Comparison of ENCODE assay signal across 1 cellular context in genomic region chrX:48573690-48574269, GRCh38.
TF ChIP-seq lines count a peak whose summit lies in the region.

No MANE protein-coding gene starts in this region.

TF ChIP-seq in K562, 482 proteins besides CTCF, POLR2A, EP300 and RAD21 (continues in another document):
- TF ChIP-seq ZBTB12 (CRISPR knock-in tag; IDR thresholded peaks at IDR 0.05) (peak; percentile 57), BACH1 (tag; IDR thresholded peaks at IDR 0.05) (peak; percentile 16; the same call in 1 of the 2 replicates), ZNF395 (CRISPR knock-in tag; IDR thresholded peaks at IDR 0.05) (peak; percentile 24; the same call in 1 of the 2 replicates), MAFF (IDR thresholded peaks at IDR 0.05; ENCODE audit: low read length) (no peak), CGGBP1 (CRISPR knock-in tag; IDR thresholded peaks at IDR 0.05) (no peak), CREB1 (IDR thresholded peaks at IDR 0.05) (peak; percentile 89), CREB1 (CRISPR knock-in tag; IDR thresholded peaks at IDR 0.05) (peak; percentile 84), PKNOX1 (IDR thresholded peaks at IDR 0.05) (peak; percentile 73; the same call in 1 of the 2 replicates), NR2C1 (IDR thresholded peaks at IDR 0.05) (no peak; the same call in 1 of the 2 replicates), NR2C1 (tag; IDR thresholded peaks at IDR 0.05) (peak; percentile 70; the same call in 1 of the 2 replicates), MTA1 (IDR thresholded peaks at IDR 0.05; ENCODE audit: borderline replicate concordance) (0 out of 2 replicates have a peak, but pooled peaks have one; percentile 64), NFIC (IDR thresholded peaks at IDR 0.05) (peak; percentile 96), TARDBP (IDR thresholded peaks at IDR 0.05) (peak; percentile 92; the same call in 1 of the 2 replicates), MGA (IDR thresholded peaks at IDR 0.05) (0 out of 2 replicates have a peak, but pooled peaks have one; percentile 2), ZNF740 (CRISPR knock-in tag; IDR thresholded peaks at IDR 0.05) (peak; percentile 98), ZNF740 (tag; IDR thresholded peaks at IDR 0.05) (no peak; a peak in 1 of 4 replicates), NFXL1 (CRISPR knock-in tag; IDR thresholded peaks at IDR 0.05) (no peak), MEIS2 (IDR thresholded peaks at IDR 0.05; ENCODE audit: partially characterized antibody) (peak; percentile 43), ZNF12 (CRISPR knock-in tag; IDR thresholded peaks at IDR 0.05) (0 out of 2 replicates have a peak, but pooled peaks have one; percentile 10), MCM7 (IDR thresholded peaks at IDR 0.05) (no peak), GATAD2A (IDR thresholded peaks at IDR 0.05) (no peak), E2F5 (CRISPR knock-in tag; IDR thresholded peaks at IDR 0.05) (no peak), TAF7 (tag; IDR thresholded peaks at IDR 0.05) (peak; percentile 47; the same call in 1 of the 2 replicates), ZNF75A (CRISPR knock-in tag; IDR thresholded peaks at IDR 0.05) (no peak), CCNT2 (IDR thresholded peaks at IDR 0.05; ENCODE audit: borderline replicate concordance, extremely low read depth, insufficient read length, low read depth, low read length) (peak; percentile 4), DPF2 (IDR thresholded peaks at IDR 0.05) (peak; percentile 63; the same call in 1 of the 2 replicates), TAF9B (IDR thresholded peaks at IDR 0.05; ENCODE audit: partially characterized antibody) (peak; percentile 98), ATF2 (CRISPR knock-in tag; IDR thresholded peaks at IDR 0.05) (0 out of 2 replicates have a peak, but pooled peaks have one; percentile 55), ZNF24 (IDR thresholded peaks at IDR 0.05) (no peak), HDAC1 (IDR thresholded peaks at IDR 0.05) (peak in 1 of 2 experiments; percentile 85; a peak in 2 of 4 replicates), JUND (IDR thresholded peaks at IDR 0.05; ENCODE audit: borderline replicate concordance, low read depth, low read length) (peak; percentile 25), JUND (tag; IDR thresholded peaks at IDR 0.05; ENCODE audit: borderline replicate concordance, low read depth, low read length) (peak; percentile 83; the same call in 1 of the 3 replicates), TBP (optimal IDR thresholded peaks at IDR 0.05; ENCODE audit: low read depth, low read length) (peak; percentile 8), CEBPG (CRISPR knock-in tag; IDR thresholded peaks at IDR 0.05) (peak; percentile 71), CEBPG (tag; conservative IDR thresholded peaks at IDR 0.05 in 1 of 2, IDR thresholded peaks at IDR 0.05 in 1 of 2) (peak in 1 of 2 experiments; percentile 77; a peak in 2 of 4 replicates), HLTF (IDR thresholded peaks at IDR 0.05) (peak; percentile 14; the same call in 1 of the 2 replicates), ARID1B (IDR thresholded peaks at IDR 0.05) (0 out of 2 replicates have a peak, but pooled peaks have one; percentile 29), ETV6 (IDR thresholded peaks at IDR 0.05; ENCODE audit: borderline replicate concordance in 1 of 2, low read depth in 2 of 2, low read length in 1 of 2) (no peak), ETV6 (CRISPR knock-in tag; IDR thresholded peaks at IDR 0.05; ENCODE audit: borderline replicate concordance) (no peak), ZFX (CRISPR knock-in tag; IDR thresholded peaks at IDR 0.05) (0 out of 2 replicates have a peak, but pooled peaks have one; percentile 4), EHMT2 (IDR thresholded peaks at IDR 0.05) (peak; percentile 59; the same call in 1 of the 2 replicates), ESRRA (IDR thresholded peaks at IDR 0.05; ENCODE audit: borderline replicate concordance, low read depth) (peak; percentile 80), IFI16 (CRISPR knock-in tag; IDR thresholded peaks at IDR 0.05) (no peak), NCOA1 (IDR thresholded peaks at IDR 0.05; ENCODE audit: low read depth) (peak; percentile 96)
